ENCODE assay signal across 14 cellular contexts in genomic region chr20:48706116-48706656, GRCh38.
DNase-seq lines count a peak whose midpoint lies in the region; ATAC-seq and TF ChIP-seq lines count a peak whose summit lies in the region.
"Had no signal": no experiment of that assay in that cellular context is flagged by ENCODE, and none has a peak within 500 bp of the region (broad histone marks: within the 10 kb centered on the region; RNA-seq: fewer than 3 reads in every experiment).

No MANE protein-coding gene starts in this region.

- H3K4me1 Mint-ChIP-seq in activated T-helper 17 cell treated with anti-CD3 and anti-CD28 coated beads, Interleukin-2, amount 50 U/mL, for 72 hours, result peaks cover 35% of the 10 kb centered on the region
- peaks cover 97 to 98% of the 10 kb centered on the region in 2 donors for H3K4me1 Mint-ChIP-seq in immature natural killer cell

- H3K27me3 Mint-ChIP-seq in activated T-helper 17 cell treated with anti-CD3 and anti-CD28 coated beads, Interleukin-2, amount 50 U/mL, for 72 hours, result no peaks in the 10 kb centered on the region
- peaks cover 0 to 29% (median 7%) of the 10 kb centered on the region in 3 donors for H3K27me3 Mint-ChIP-seq in immature natural killer cell (ENCODE audit: low read depth in 3 of 3)
- H3K27me3 Mint-ChIP-seq: B cell had no signal

- peaks cover 89% of the 10 kb centered on the region for H3K36me3 Mint-ChIP-seq in activated T-helper 17 cell treated with anti-CD3 and anti-CD28 coated beads, Interleukin-2, amount 50 U/mL, for 72 hours (ENCODE audit: low read depth)
- H3K36me3 Mint-ChIP-seq in immature natural killer cell, result peaks cover 31 to 54% (median 41%) of the 10 kb centered on the region in 3 donors

- no peaks in the 10 kb centered on the region for H3K9me3 Mint-ChIP-seq in activated T-helper 17 cell treated with anti-CD3 and anti-CD28 coated beads, Interleukin-2, amount 50 U/mL, for 72 hours
- no peaks in the 10 kb centered on the region for H3K9me3 Mint-ChIP-seq in immature natural killer cell

- no peak for TF ChIP-seq CTCF in tibial artery (IDR thresholded peaks at IDR 0.05)

- H3K4me3 Mint-ChIP-seq in activated T-helper 17 cell treated with anti-CD3 and anti-CD28 coated beads, Interleukin-2, amount 50 U/mL, for 72 hours, result peak overlapping the region; percentile 53
- H3K4me3 Mint-ChIP-seq in immature natural killer cell, result peak overlapping the region; percentile 12 to 65 (median 41)
- H3K4me3 Mint-ChIP-seq: B cell had no signal

- ATAC-seq in Right ventricle myocardium superior (ENCODE audit: poor library complexity) (peak; percentile 50), Right ventricle myocardium inferior (no peak), GM21390 (IDR thresholded peaks at IDR 0.05; ENCODE audit: unreplicated experiment) (no peak)
- peak; percentile 66 for ATAC-seq in activated T-helper 17 cell treated with anti-CD3 and anti-CD28 coated beads, Interleukin-2, amount 50 U/mL, for 72 hours (replicated peaks)

- H3K9me3 ChIP-seq in tibial artery, result no peaks in the 10 kb centered on the region
- H3K9me3 ChIP-seq: SK-N-SH had no signal

- H3K4me3 ChIP-seq in tibial artery, result no peak overlapping the region

- H3K4me1 ChIP-seq in tibial artery, result peaks cover 0 to 89% (median 75%) of the 10 kb centered on the region in 4 donors

- intact Hi-C loops in Right ventricle myocardium superior (cut with DNase I) (no loop called here), Right ventricle myocardium inferior (cut with DNase I) (no loop called here), tibial artery (cut with DNase I; ENCODE audit: low total_unique reads) (no loop called here)

- H3K27ac Mint-ChIP-seq in activated T-helper 17 cell treated with anti-CD3 and anti-CD28 coated beads, Interleukin-2, amount 50 U/mL, for 72 hours, result peak overlapping the region; percentile 83
- H3K27ac Mint-ChIP-seq in immature natural killer cell, result peak overlapping the region; percentile 67 to 84 (median 82)
- H3K27ac Mint-ChIP-seq: B cell had no signal

- H3K27ac ChIP-seq in tibial artery, result peak overlapping the region; percentile 77 to 78

- no peaks in the 10 kb centered on the region for H3K36me3 ChIP-seq in tibial artery

- no peak for DNase-seq in Right ventricle myocardium superior
- DNase-seq in Right ventricle myocardium inferior (ENCODE audit: missing footprints), result no peak
- DNase-seq in immature natural killer cell, result no peak
- peak in 1 of 2 donors; percentile 61 for DNase-seq in tibial artery
- no peak for DNase-seq in ureter (ENCODE audit: low spot score)
- DNase-seq in AG20443 (ENCODE audit: low spot score), result no peak
- DNase-seq: activated CD4-positive, alpha-beta T cell treated with anti-CD3 and anti-CD28 coated beads for 4 hours; dermis blood vessel endothelial cell; NCI-H1694 treated with DMSO at 0.1 percent for 48 hours; nucleus accumbens had no signal

- no peaks in the 10 kb centered on the region for H3K27me3 ChIP-seq in tibial artery

Comparison
In these comparisons a context has a peak if more than half of its experiments do, and no peak if none do; other contexts are left out.
1. ATAC-seq: peak in Right ventricle myocardium superior (single experiment) and activated T-helper 17 cell treated with anti-CD3 and anti-CD28 coated beads, Interleukin-2, amount 50 U/mL, for 72 hours (single experiment); none in Right ventricle myocardium inferior (single experiment) and GM21390 (single experiment).